In the genomic region with DNA sequence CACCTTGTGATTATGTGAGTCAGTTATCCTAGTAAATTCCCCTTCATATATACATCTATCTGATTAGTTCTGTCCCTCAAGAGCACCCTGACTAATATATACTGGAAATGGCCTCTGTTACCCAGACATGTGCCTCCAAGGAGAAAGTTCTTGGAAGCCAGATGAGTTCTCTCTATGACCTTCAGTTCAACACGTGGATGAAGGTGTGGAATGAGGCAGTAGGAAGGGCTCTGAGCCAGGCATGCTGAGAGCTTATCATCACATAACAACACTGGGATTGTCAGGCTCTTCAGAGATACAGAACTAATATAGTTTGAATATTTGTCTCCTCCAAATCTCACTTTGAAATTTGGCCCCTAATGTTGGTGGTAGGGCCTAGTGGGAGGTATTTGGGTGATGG, we compare ENCODE assay signal across 5 cellular contexts.
"Had no signal": no experiment of that assay in that cellular context is flagged by ENCODE, and none has a peak within 500 bp of the region (broad histone marks: within the 10 kb centered on the region; RNA-seq: fewer than 3 reads in every experiment).

No MANE protein-coding gene starts in this region.

- H3K27ac ChIP-seq: HL-60 had no signal

- ATAC-seq: HepG2, K562 had no signal

- H3K4me3 ChIP-seq: K562 had no signal

- DNase-seq: IMR-90, KBM-7 had no signal
